Comparison of ENCODE assay signal across 1 cellular context in the genomic region with DNA sequence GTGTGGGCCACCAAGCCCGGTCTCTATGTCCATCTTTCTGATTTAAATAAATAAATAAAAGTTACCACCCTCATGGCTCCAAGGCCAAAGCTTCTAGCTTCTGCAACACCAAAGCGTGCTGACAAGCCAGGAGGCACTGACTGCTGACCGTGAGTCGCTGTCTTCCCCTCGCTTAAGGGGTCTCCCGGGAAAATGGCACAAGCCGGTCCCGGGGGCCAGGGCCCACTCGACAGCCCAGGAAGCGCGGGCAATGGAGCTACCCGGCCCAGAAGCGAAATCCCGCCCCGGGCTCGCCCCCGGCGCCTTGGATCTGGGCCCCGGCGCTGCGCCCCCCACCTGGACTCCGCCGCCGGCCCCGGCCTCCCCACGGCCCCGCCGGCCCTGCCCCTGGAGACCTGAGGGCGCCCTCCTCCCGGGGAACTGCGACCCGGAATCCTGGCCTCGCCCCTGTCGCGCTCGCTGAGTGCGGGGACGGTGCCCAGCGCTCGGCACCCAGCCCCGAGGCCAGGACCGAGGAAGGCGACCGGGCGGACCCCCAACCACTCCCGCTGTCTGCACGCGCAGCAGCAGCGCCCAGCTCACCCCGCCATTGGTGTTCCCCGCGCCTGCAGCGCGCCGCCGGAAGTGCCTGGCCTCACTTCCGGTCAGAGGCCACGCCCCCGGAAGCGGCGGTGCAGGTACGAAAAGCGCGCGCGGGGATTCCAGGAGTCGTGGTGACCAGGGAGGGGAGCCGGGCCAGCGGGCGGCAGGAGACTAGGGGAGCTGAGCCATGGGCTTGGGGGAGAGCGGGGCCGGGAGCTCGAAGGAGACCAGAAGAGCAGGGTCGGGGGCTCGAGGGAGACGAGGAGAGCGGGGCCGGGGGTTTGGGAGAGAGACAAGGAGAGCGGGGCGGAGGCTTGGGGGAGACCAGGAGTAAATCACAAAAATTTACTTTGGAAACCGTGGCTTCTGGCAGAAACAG.
TF ChIP-seq lines count a peak whose summit lies in the region.

A gene (minus strand): TSS at position 626 of the 961 bp plus-strand sequence. CDS start 36 bp downstream, at position 590.
A gene (plus strand): TSS at position 647 of the 961 bp plus-strand sequence. CDS start 2,349 bp downstream, outside the sequence.

TF ChIP-seq in GM23338, 12 proteins besides CTCF, POLR2A, EP300 and RAD21 (continued from another document):
- TF ChIP-seq EZH2phosphoT487 (IDR thresholded peaks at IDR 0.05; ENCODE audit: unreplicated experiment) (no peak), NANOG (IDR thresholded peaks at IDR 0.05; ENCODE audit: borderline replicate concordance) (no peak), STAT1 (IDR thresholded peaks at IDR 0.05; ENCODE audit: unreplicated experiment) (no peak), EZH2 (IDR thresholded peaks at IDR 0.05; ENCODE audit: low read depth, unreplicated experiment) (no peak), ZNF331 (CRISPR knock-in tag; IDR thresholded peaks at IDR 0.05; ENCODE audit: low read depth) (no peak), ZNF114 (CRISPR knock-in tag; IDR thresholded peaks at IDR 0.05) (no peak), CREB1 (CRISPR knock-in tag; IDR thresholded peaks at IDR 0.05; ENCODE audit: low read depth) (0 out of 2 replicates have a peak, but pooled peaks have one; percentile 10), POLR2AphosphoS5 (IDR thresholded peaks at IDR 0.05; ENCODE audit: low read depth) (peak; percentile 97)
- TF ChIP-seq, protein P1, sequence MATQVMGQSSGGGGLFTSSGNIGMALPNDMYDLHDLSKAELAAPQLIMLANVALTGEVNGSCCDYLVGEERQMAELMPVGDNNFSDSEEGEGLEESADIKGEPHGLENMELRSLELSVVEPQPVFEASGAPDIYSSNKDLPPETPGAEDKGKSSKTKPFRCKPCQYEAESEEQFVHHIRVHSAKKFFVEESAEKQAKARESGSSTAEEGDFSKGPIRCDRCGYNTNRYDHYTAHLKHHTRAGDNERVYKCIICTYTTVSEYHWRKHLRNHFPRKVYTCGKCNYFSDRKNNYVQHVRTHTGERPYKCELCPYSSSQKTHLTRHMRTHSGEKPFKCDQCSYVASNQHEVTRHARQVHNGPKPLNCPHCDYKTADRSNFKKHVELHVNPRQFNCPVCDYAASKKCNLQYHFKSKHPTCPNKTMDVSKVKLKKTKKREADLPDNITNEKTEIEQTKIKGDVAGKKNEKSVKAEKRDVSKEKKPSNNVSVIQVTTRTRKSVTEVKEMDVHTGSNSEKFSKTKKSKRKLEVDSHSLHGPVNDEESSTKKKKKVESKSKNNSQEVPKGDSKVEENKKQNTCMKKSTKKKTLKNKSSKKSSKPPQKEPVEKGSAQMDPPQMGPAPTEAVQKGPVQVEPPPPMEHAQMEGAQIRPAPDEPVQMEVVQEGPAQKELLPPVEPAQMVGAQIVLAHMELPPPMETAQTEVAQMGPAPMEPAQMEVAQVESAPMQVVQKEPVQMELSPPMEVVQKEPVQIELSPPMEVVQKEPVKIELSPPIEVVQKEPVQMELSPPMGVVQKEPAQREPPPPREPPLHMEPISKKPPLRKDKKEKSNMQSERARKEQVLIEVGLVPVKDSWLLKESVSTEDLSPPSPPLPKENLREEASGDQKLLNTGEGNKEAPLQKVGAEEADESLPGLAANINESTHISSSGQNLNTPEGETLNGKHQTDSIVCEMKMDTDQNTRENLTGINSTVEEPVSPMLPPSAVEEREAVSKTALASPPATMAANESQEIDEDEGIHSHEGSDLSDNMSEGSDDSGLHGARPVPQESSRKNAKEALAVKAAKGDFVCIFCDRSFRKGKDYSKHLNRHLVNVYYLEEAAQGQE (IDR thresholded peaks at IDR 0.05; ENCODE audit: unreplicated experiment): no peak
- TF ChIP-seq, protein P2, sequence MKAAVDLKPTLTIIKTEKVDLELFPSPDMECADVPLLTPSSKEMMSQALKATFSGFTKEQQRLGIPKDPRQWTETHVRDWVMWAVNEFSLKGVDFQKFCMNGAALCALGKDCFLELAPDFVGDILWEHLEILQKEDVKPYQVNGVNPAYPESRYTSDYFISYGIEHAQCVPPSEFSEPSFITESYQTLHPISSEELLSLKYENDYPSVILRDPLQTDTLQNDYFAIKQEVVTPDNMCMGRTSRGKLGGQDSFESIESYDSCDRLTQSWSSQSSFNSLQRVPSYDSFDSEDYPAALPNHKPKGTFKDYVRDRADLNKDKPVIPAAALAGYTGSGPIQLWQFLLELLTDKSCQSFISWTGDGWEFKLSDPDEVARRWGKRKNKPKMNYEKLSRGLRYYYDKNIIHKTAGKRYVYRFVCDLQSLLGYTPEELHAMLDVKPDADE (IDR thresholded peaks at IDR 0.05): peak; percentile 77
- TF ChIP-seq, protein P3, sequence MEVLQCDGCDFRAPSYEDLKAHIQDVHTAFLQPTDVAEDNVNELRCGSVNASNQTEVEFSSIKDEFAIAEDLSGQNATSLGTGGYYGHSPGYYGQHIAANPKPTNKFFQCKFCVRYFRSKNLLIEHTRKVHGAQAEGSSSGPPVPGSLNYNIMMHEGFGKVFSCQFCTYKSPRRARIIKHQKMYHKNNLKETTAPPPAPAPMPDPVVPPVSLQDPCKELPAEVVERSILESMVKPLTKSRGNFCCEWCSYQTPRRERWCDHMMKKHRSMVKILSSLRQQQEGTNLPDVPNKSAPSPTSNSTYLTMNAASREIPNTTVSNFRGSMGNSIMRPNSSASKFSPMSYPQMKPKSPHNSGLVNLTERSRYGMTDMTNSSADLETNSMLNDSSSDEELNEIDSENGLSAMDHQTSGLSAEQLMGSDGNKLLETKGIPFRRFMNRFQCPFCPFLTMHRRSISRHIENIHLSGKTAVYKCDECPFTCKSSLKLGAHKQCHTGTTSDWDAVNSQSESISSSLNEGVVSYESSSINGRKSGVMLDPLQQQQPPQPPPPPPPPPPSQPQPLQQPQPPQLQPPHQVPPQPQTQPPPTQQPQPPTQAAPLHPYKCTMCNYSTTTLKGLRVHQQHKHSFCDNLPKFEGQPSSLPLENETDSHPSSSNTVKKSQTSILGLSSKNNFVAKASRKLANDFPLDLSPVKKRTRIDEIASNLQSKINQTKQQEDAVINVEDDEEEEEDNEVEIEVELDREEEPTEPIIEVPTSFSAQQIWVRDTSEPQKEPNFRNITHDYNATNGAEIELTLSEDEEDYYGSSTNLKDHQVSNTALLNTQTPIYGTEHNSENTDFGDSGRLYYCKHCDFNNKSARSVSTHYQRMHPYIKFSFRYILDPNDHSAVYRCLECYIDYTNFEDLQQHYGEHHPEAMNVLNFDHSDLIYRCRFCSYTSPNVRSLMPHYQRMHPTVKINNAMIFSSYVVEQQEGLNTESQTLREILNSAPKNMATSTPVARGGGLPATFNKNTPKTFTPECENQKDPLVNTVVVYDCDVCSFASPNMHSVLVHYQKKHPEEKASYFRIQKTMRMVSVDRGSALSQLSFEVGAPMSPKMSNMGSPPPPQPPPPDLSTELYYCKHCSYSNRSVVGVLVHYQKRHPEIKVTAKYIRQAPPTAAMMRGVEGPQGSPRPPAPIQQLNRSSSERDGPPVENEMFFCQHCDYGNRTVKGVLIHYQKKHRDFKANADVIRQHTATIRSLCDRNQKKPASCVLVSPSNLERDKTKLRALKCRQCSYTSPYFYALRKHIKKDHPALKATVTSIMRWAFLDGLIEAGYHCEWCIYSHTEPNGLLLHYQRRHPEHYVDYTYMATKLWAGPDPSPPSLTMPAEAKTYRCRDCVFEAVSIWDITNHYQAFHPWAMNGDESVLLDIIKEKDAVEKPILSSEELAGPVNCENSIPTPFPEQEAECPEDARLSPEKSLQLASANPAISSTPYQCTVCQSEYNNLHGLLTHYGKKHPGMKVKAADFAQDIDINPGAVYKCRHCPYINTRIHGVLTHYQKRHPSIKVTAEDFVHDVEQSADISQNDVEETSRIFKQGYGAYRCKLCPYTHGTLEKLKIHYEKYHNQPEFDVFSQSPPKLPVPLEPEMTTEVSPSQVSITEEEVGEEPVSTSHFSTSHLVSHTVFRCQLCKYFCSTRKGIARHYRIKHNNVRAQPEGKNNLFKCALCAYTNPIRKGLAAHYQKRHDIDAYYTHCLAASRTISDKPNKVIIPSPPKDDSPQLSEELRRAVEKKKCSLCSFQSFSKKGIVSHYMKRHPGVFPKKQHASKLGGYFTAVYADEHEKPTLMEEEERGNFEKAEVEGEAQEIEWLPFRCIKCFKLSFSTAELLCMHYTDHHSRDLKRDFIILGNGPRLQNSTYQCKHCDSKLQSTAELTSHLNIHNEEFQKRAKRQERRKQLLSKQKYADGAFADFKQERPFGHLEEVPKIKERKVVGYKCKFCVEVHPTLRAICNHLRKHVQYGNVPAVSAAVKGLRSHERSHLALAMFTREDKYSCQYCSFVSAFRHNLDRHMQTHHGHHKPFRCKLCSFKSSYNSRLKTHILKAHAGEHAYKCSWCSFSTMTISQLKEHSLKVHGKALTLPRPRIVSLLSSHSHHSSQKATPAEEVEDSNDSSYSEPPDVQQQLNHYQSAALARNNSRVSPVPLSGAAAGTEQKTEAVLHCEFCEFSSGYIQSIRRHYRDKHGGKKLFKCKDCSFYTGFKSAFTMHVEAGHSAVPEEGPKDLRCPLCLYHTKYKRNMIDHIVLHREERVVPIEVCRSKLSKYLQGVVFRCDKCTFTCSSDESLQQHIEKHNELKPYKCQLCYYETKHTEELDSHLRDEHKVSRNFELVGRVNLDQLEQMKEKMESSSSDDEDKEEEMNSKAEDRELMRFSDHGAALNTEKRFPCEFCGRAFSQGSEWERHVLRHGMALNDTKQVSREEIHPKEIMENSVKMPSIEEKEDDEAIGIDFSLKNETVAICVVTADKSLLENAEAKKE (CRISPR knock-in tag; IDR thresholded peaks at IDR 0.05): no peak
